Comparison of ENCODE assay signal across 8 cellular contexts in genomic region chr19:18701250-18701608, GRCh38. TPM values are rescaled to one million over a fixed set of nuclear protein-coding genes. Genes with fewer than 3 reads are reported as not detected.
DNase-seq lines count a peak whose midpoint lies in the region; ATAC-seq and TF ChIP-seq lines count a peak whose summit lies in the region.

No MANE protein-coding gene starts in this region.

- peaks cover 0 to 8% (median 0%) of the 10 kb centered on the region in 11 experiments; a peak in 2 of 22 replicates for H3K36me3 ChIP-seq in BLaER1 treated with 17β-estradiol and CSF1 and Interleukin-3, amounts not matched to agents 10 nM and 100 nM
- H3K36me3 ChIP-seq in tibial artery: no peaks in the 10 kb centered on the region

- H3K27ac ChIP-seq in BLaER1 treated with 17β-estradiol and CSF1 and Interleukin-3, amounts not matched to agents 10 nM and 100 nM: peak overlapping the region in 7 of 11 experiments; percentile 59 to 74 (median 65); a peak in 12 of 22 replicates
- peak overlapping the region; percentile 90 for H3K27ac ChIP-seq in RWPE1
- H3K27ac ChIP-seq in tibial artery: peak overlapping the region; percentile 57 to 71

- ATAC-seq in GM21576 (IDR thresholded peaks at IDR 0.05; ENCODE audit: unreplicated experiment) (peak; percentile 26), left ventricle myocardium superior (peak; percentile 4), HG02840 (IDR thresholded peaks at IDR 0.05; ENCODE audit: low FRiP score, unreplicated experiment) (no peak)

- intact Hi-C loops in left ventricle myocardium superior (cut with micrococcal nuclease) (no loop called here), tibial artery (cut with DNase I; ENCODE audit: low total_unique reads) (no loop called here)

- no peaks in the 10 kb centered on the region for H3K9me3 ChIP-seq in BLaER1 treated with 17β-estradiol and CSF1 and Interleukin-3, amounts not matched to agents 10 nM and 100 nM (replicated peaks in 1 of 11)
- H3K9me3 ChIP-seq in tibial artery: no peaks in the 10 kb centered on the region

- no peak for TF ChIP-seq CTCF in RWPE1 (conservative IDR thresholded peaks at IDR 0.05; ENCODE audit: low read depth)
- no peak for TF ChIP-seq CTCF in tibial artery (IDR thresholded peaks at IDR 0.05)

- H3K4me1 ChIP-seq in BLaER1 treated with 17β-estradiol and CSF1 and Interleukin-3, amounts not matched to agents 10 nM and 100 nM: peaks cover 45 to 64% (median 56%) of the 10 kb centered on the region in 10 experiments
- peaks cover 0 to 22% (median 10%) of the 10 kb centered on the region in 4 donors for H3K4me1 ChIP-seq in tibial artery

- peak overlapping the region; percentile 43 to 67 (median 53) for H3K4me3 ChIP-seq in BLaER1 treated with 17β-estradiol and CSF1 and Interleukin-3, amounts not matched to agents 10 nM and 100 nM
- H3K4me3 ChIP-seq in tibial artery: peak overlapping the region; percentile 43 to 58

- CTCF ChIA-PET in RWPE1 (lab: Yijun Ruan, JAX): no interaction called here

- H3K9ac ChIP-seq in BLaER1 treated with 17β-estradiol and CSF1 and Interleukin-3, amounts not matched to agents 10 nM and 100 nM: peak overlapping the region; percentile 16 to 71 (median 64); a peak in 19 of 22 replicates

- H4K20me1 ChIP-seq in BLaER1 treated with 17β-estradiol and CSF1 and Interleukin-3, amounts not matched to agents 10 nM and 100 nM: peaks cover 91 to 99% (median 96%) of the 10 kb centered on the region in 11 experiments

- H3K27me3 ChIP-seq in BLaER1 treated with 17β-estradiol and CSF1 and Interleukin-3, amounts not matched to agents 10 nM and 100 nM: no peaks in the 10 kb centered on the region
- no peaks in the 10 kb centered on the region for H3K27me3 ChIP-seq in tibial artery

- DNase-seq in RWPE1 (ENCODE audit: low spot score) (no peak), left ventricle myocardium superior (no peak), tibial artery (no peak), NCI-H526 (lab: John Stamatoyannopoulos, UW) (no peak)
- DNase-seq in activated effector memory CD4-positive, alpha-beta T cell treated with Interleukin-2 at 50 U/mL for 16 hours: no peak

- peak overlapping the region; percentile 84 to 98 (median 93) for H3K4me2 ChIP-seq in BLaER1 treated with 17β-estradiol and CSF1 and Interleukin-3, amounts not matched to agents 10 nM and 100 nM

- POLR2A ChIA-PET in RWPE1 (lab: Yijun Ruan, JAX; ENCODE audit: low non-redundant PET): no interaction called here

RNA-seq across cellular contexts. Expression of gene CRTC1, which starts 17.7 kb away (rescaled TPM):
- total RNA-seq in left ventricle myocardium superior: 10.3 TPM
